In genomic region chr22:18947105-18947504, GRCh38 we compare ENCODE assay signal across 4 cellular contexts. TPM values are rescaled to one million over a fixed set of nuclear protein-coding genes. Genes with fewer than 3 reads are reported as not detected.
"Had no signal": no experiment of that assay in that cellular context is flagged by ENCODE, and none has a peak within 500 bp of the region (broad histone marks: within the 10 kb centered on the region; RNA-seq: fewer than 3 reads in every experiment).

No MANE protein-coding gene starts in this region.

RNA-seq across cellular contexts. Expression of gene PRODH, which starts 11.0 kb away (rescaled TPM):
- total RNA-seq: LHCN-M2, OCI-LY7, RPMI7951 had no signal
- polyA plus RNA-seq: IgD-negative memory B cell had no signal
